In genomic region chr17:42682400-42683384, GRCh38 we compare ENCODE assay signal across 9 cellular contexts. TPM values are rescaled to one million over a fixed set of nuclear protein-coding genes. Genes with fewer than 3 reads are reported as not detected.
A peak's percentile ranks its signal among the peaks of the same experiment; 100 is the strongest.
DNase-seq lines count a peak whose midpoint lies in the region; ATAC-seq and TF ChIP-seq lines count a peak whose summit lies in the region.
"Had no signal": no experiment of that assay in that cellular context is flagged by ENCODE, and none has a peak within 500 bp of the region (broad histone marks: within the 10 kb centered on the region; RNA-seq: fewer than 3 reads in every experiment).

CNTNAP1 (plus strand) TSS chr17:42682531; CDS start chr17:42682830, 299 bp downstream.

- H2BK20ac ChIP-seq in IMR-90 (ENCODE audit: low read depth, low read length): peak within 1 kb of the TSS; percentile 70

- peak within 1 kb of the TSS; percentile 45; the same call in 1 of the 2 replicates for H3K56ac ChIP-seq in IMR-90 (ENCODE audit: extremely low read depth, insufficient read depth, low read length)

- peak within 1 kb of the TSS; percentile 77 for H3K4me3 Mint-ChIP-seq in T-helper 1 cell treated with Interleukin-12 subunit alpha and Interleukin-12 subunit beta and Interleukin-4 antibody, amounts not matched to agents 30 μg/mL and 1 μg/mL, for 36 hours

- H3K4me1 Mint-ChIP-seq in T-helper 1 cell treated with Interleukin-12 subunit alpha and Interleukin-12 subunit beta and Interleukin-4 antibody, amounts not matched to agents 30 μg/mL and 1 μg/mL, for 36 hours (ENCODE audit: low read depth): peaks cover 38% of the 10 kb centered on the region

- peak within 1 kb of the TSS; percentile 95 for H2AFZ ChIP-seq in IMR-90 (replicated peaks; ENCODE audit: low read length, poor library complexity)

- peak within 1 kb of the TSS; percentile 17 for H4K5ac ChIP-seq in IMR-90 (ENCODE audit: low read depth, low read length)

- peak within 1 kb of the TSS; percentile 70 for H2BK5ac ChIP-seq in IMR-90 (ENCODE audit: low read depth, low read length, poor library complexity, severe bottlenecking)

- TF ChIP-seq RAD21 in IMR-90 (IDR thresholded peaks at IDR 0.05; ENCODE audit: low read length): no peak

- peak within 1 kb of the TSS; percentile 94 for H3K23ac ChIP-seq in IMR-90 (ENCODE audit: low read depth, low read length)

- H4K8ac ChIP-seq in IMR-90 (ENCODE audit: low read depth in 2 of 2, low read length in 2 of 2): peak within 1 kb of the TSS; percentile 55 to 86

- peaks cover 21% of the 10 kb centered on the region for H3K9me1 ChIP-seq in IMR-90 (ENCODE audit: insufficient read depth, low read length)

- H4K91ac ChIP-seq in IMR-90 (ENCODE audit: insufficient read depth, low read depth, low read length): peak within 1 kb of the TSS; percentile 84

- H3K36me3 ChIP-seq in IMR-90 (ENCODE audit: control insufficient read depth, insufficient read depth, low read length) (peaks cover 27% of the 10 kb centered on the region), thymus (ENCODE audit: control insufficient read depth, insufficient read depth) (no peaks in the 10 kb centered on the region)
- no peaks in the 10 kb centered on the region for H3K36me3 ChIP-seq in effector memory CD4-positive, alpha-beta T cell (ENCODE audit: control insufficient read depth, insufficient read depth, low read length)

- in situ Hi-C loops in IMR-90 (cut with MboI; ENCODE audit: low sequenced_read_pairs): loop anchor here (5.0 to 25.0 kb wide), 2 partner anchors 105 to 630 kb away; partner anchors contain the start of gene PSMC3IP

- H2AK5ac ChIP-seq in IMR-90 (ENCODE audit: low read depth, low read length): peak within 1 kb of the TSS; percentile 85

- peak within 1 kb of the TSS; percentile 80 for H3K14ac ChIP-seq in IMR-90 (replicated peaks; ENCODE audit: low read depth, low read length)

- H3K27ac Mint-ChIP-seq in T-helper 1 cell treated with Interleukin-12 subunit alpha and Interleukin-12 subunit beta and Interleukin-4 antibody, amounts not matched to agents 30 μg/mL and 1 μg/mL, for 36 hours: peak within 1 kb of the TSS; percentile 60

- H3K27me3 ChIP-seq in IMR-90 (ENCODE audit: control insufficient read depth, insufficient read depth, low read length) (no peaks in the 10 kb centered on the region), thymus (ENCODE audit: control insufficient read depth, insufficient read depth) (peaks cover 19% of the 10 kb centered on the region)
- H3K27me3 ChIP-seq in effector memory CD4-positive, alpha-beta T cell (replicated peaks; ENCODE audit: control insufficient read depth, insufficient read depth, low read length, poor library complexity, severe bottlenecking): peaks cover 13% of the 10 kb centered on the region

- H3K9ac ChIP-seq in IMR-90 (ENCODE audit: low read depth, low read length): peak within 1 kb of the TSS; percentile 84

- H3K4me3 ChIP-seq in IMR-90 (ENCODE audit: insufficient read depth, low read depth, low read length): peak within 1 kb of the TSS; percentile 62
- H3K4me3 ChIP-seq in effector memory CD4-positive, alpha-beta T cell (ENCODE audit: insufficient read depth, low read depth, low read length, poor library complexity, severe bottlenecking): peak within 1 kb of the TSS; percentile 35
- H3K4me3 ChIP-seq in thymus (ENCODE audit: low read length): peak within 1 kb of the TSS; percentile 8

- peaks cover 27% of the 10 kb centered on the region for H3K4me1 ChIP-seq in IMR-90 (ENCODE audit: control insufficient read depth, insufficient read depth, low read length)
- H3K4me1 ChIP-seq in effector memory CD4-positive, alpha-beta T cell (ENCODE audit: control insufficient read depth, insufficient read depth, low read length, poor library complexity, severe bottlenecking): peaks cover 46% of the 10 kb centered on the region
- H3K4me1 ChIP-seq in thymus (ENCODE audit: control insufficient read depth, insufficient read depth, low read length): peaks cover 10% of the 10 kb centered on the region

- intact Hi-C loops in IMR-90 (cut with micrococcal nuclease): no loop called here

- 0% methylated on average over 35 of the region's 51 CpGs; no CpG with 5 or more reads in 1 of the 2 experiments for WGBS in IMR-90 (ENCODE audit: extremely low coverage in 2 of 2, insufficient read length in 1 of 2), 2 experiments
- 2% methylated on average over 51 of the region's 51 CpGs for WGBS in thymus

- dilution Hi-C loops in IMR-90 (cut with HindIII; ENCODE audit: low sequenced_read_pairs, unreplicated experiment): no loop called here

- peak within 1 kb of the TSS; percentile 72 for H3K4ac ChIP-seq in IMR-90 (ENCODE audit: low read depth, low read length)

- H3K27ac ChIP-seq in IMR-90 (ENCODE audit: insufficient read depth, low read length) (peak within 1 kb of the TSS; percentile 87), thymus (ENCODE audit: low read depth) (no peak within 1 kb of the TSS)
- no peak within 1 kb of the TSS for H3K27ac ChIP-seq in effector memory CD4-positive, alpha-beta T cell (ENCODE audit: insufficient read depth, low read length, poor library complexity, severe bottlenecking)

- H2BK15ac ChIP-seq in IMR-90 (ENCODE audit: low read depth, low read length): peak within 1 kb of the TSS; percentile 85; the same call in 1 of the 3 replicates

- peak; percentile 48 for ATAC-seq in IMR-90 (ENCODE audit: low read depth)
- ATAC-seq in GM19455 (IDR thresholded peaks at IDR 0.05; ENCODE audit: unreplicated experiment): no peak
- ATAC-seq: activated naive CD4-positive, alpha-beta T cell treated with anti-CD3 and anti-CD28 coated beads, Interleukin-2, amount 50 U/mL, for 72 hours had no signal

- peak within 1 kb of the TSS; percentile 73 for H2BK120ac ChIP-seq in IMR-90 (ENCODE audit: low read depth, low read length)

- peak within 1 kb of the TSS; percentile 45 for H3K18ac ChIP-seq in IMR-90 (ENCODE audit: low read depth, low read length)

- H3K9me3 ChIP-seq in IMR-90 (ENCODE audit: control insufficient read depth, insufficient read depth, low read length): no peaks in the 10 kb centered on the region
- H3K9me3 ChIP-seq in effector memory CD4-positive, alpha-beta T cell (ENCODE audit: control insufficient read depth, low read length): no peaks in the 10 kb centered on the region
- H3K9me3 ChIP-seq in thymus (ENCODE audit: control insufficient read depth): no peaks in the 10 kb centered on the region

- peaks cover 47% of the 10 kb centered on the region for H3K27me3 Mint-ChIP-seq in T-helper 1 cell treated with Interleukin-12 subunit alpha and Interleukin-12 subunit beta and Interleukin-4 antibody, amounts not matched to agents 30 μg/mL and 1 μg/mL, for 36 hours (ENCODE audit: low read depth)

- H3K9me3 Mint-ChIP-seq in T-helper 1 cell treated with Interleukin-12 subunit alpha and Interleukin-12 subunit beta and Interleukin-4 antibody, amounts not matched to agents 30 μg/mL and 1 μg/mL, for 36 hours: no peaks in the 10 kb centered on the region
- H3K9me3 Mint-ChIP-seq: activated naive CD4-positive, alpha-beta T cell treated with anti-CD3 and anti-CD28 coated beads, Interleukin-2, amount 50 U/mL, for 72 hours had no signal

- peak within 1 kb of the TSS; percentile 87 for H3K4me2 ChIP-seq in IMR-90 (ENCODE audit: low read depth, low read length)

- DNase-seq in EH (ENCODE audit: low read depth): peak; percentile 87
- peak; percentile 84 for DNase-seq in IMR-90
- peak in 1 of 3 donors; percentile 13 for DNase-seq in effector memory CD4-positive, alpha-beta T cell
- peak; percentile 51 to 77 for DNase-seq in lung microvascular endothelial cell (ENCODE audit: low read depth in 2 of 2)
- no peak for DNase-seq in central memory CD4-positive, alpha-beta T cell

- TF ChIP-seq POLR2A in IMR-90 (IDR thresholded peaks at IDR 0.05; ENCODE audit: low read depth, low read length): no peak

- H3K79me1 ChIP-seq in IMR-90 (ENCODE audit: low read depth in 1 of 2, low read length in 2 of 2): peaks cover 7 to 48% of the 10 kb centered on the region in 2 experiments

- peaks cover 3% of the 10 kb centered on the region for H3K36me3 Mint-ChIP-seq in T-helper 1 cell treated with Interleukin-12 subunit alpha and Interleukin-12 subunit beta and Interleukin-4 antibody, amounts not matched to agents 30 μg/mL and 1 μg/mL, for 36 hours (ENCODE audit: low read depth)
- H3K36me3 Mint-ChIP-seq: activated naive CD4-positive, alpha-beta T cell treated with anti-CD3 and anti-CD28 coated beads, Interleukin-2, amount 50 U/mL, for 72 hours had no signal

- no TSS peak for BruUV-seq in IMR-90 (replicated peaks; lab: Mats Ljungman, UMichigan)

- CTCF ChIA-PET in IMR-90 (lab: Yijun Ruan, JAX): interaction anchor here (0.6 to 0.8 kb wide), 2 partner anchors 59 to 104 kb away, joined by 3 read pairs; no protein-coding TSS in a partner anchor

- H4K20me1 ChIP-seq in IMR-90 (ENCODE audit: insufficient read depth, low read length): 0 out of 2 replicates have a peak, but pooled peaks cover 8% of the 10 kb centered on the region

- peak within 1 kb of the TSS; percentile 93 for H2AK9ac ChIP-seq in IMR-90 (replicated peaks; ENCODE audit: low read depth, low read length, poor library complexity)

- no peak for TF ChIP-seq CTCF in IMR-90 (conservative IDR thresholded peaks at IDR 0.05; ENCODE audit: low read depth, low read length)

- POLR2A ChIA-PET in IMR-90 (lab: Charles Lee; ENCODE audit: unreplicated experiment): interaction anchor here (0.7 kb wide), 1 partner anchor 863 kb away, joined by 3 read pairs; no protein-coding TSS in a partner anchor

TF ChIP-seq in IMR-90, 13 proteins besides CTCF, POLR2A, EP300 and RAD21 (continues in another document):
- TF ChIP-seq MAZ (IDR thresholded peaks at IDR 0.05; ENCODE audit: borderline replicate concordance, low read depth, low read length): peak; percentile 91; the same call in 1 of the 2 replicates
- no peak for TF ChIP-seq SMC3 (IDR thresholded peaks at IDR 0.05; ENCODE audit: low read depth, low read length)
- TF ChIP-seq CHD1 (IDR thresholded peaks at IDR 0.05; ENCODE audit: low read depth, low read length): no peak
- TF ChIP-seq MXI1 (IDR thresholded peaks at IDR 0.05; ENCODE audit: borderline replicate concordance, low read depth, low read length): 0 out of 2 replicates have a peak, but pooled peaks have one; percentile 26
- TF ChIP-seq, protein P1, sequence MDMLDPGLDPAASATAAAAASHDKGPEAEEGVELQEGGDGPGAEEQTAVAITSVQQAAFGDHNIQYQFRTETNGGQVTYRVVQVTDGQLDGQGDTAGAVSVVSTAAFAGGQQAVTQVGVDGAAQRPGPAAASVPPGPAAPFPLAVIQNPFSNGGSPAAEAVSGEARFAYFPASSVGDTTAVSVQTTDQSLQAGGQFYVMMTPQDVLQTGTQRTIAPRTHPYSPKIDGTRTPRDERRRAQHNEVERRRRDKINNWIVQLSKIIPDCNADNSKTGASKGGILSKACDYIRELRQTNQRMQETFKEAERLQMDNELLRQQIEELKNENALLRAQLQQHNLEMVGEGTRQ (IDR thresholded peaks at IDR 0.05; ENCODE audit: low read depth, low read length): peak; percentile 36; the same call in 1 of the 2 replicates
- peak; percentile 92 for TF ChIP-seq BHLHE40 (IDR thresholded peaks at IDR 0.05; ENCODE audit: low read depth, low read length)

RNA-seq across cellular contexts. Expression of gene CNTNAP1, which starts in this region (rescaled TPM):
- total RNA-seq in IMR-90 (2012; rRNA removed): 10.6 and 12.2 TPM in 2 replicates
- polyA plus RNA-seq in IMR-90 (2012; rRNA removed): 72.2 and 77.0 TPM in 2 replicates
- polyA plus RNA-seq in IMR-90 (2012; cell fraction: cytosol; rRNA removed): 58.1 and 68.2 TPM in 2 replicates
- 165 and 241 TPM in 2 replicates for polyA plus RNA-seq in IMR-90 (2012; cell fraction: nucleus; rRNA removed; ENCODE audit: low replicate concordance)
- 6.7 and 15.3 TPM in 2 replicates for total RNA-seq in lung microvascular endothelial cell
- 2.1 TPM for polyA plus RNA-seq in thymus

Comparison
In these comparisons a context has a peak if more than half of its experiments do, and no peak if none do; other contexts are left out.
1. RNA of gene CNTNAP1 (polyA plus RNA-seq): 58.1 to 241 TPM in IMR-90; 2.1 TPM in thymus (single experiment); every median in the first group is over 10 times any median in the second.
2. H3K4me3 ChIP-seq: peak in every context shown above with its lines; median percentile 62 in IMR-90; 35 in effector memory CD4-positive, alpha-beta T cell; 8 in thymus.